ENCODE assay signal across 9 cellular contexts in the genomic region with DNA sequence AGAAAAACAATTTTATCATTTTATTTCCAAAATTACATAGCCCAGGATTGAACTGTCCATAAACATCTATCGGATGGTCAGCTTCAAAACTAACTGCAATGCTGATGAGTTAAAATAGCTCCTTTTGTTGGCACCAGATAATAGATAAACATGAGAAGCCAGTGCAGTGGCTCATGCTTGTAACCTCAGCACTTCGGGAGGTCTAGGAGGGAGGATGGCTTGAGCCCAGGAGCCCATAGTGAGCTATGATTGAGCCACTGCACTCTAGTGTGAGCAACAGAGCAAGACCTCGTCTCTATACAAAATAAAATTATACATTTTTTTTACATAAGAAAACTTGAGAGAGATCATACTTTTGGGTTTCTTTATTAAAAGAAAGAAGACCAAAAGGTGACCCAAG. TPM values are rescaled to one million over a fixed set of nuclear protein-coding genes. Genes with fewer than 3 reads are reported as not detected.
A peak's percentile ranks its signal among the peaks of the same experiment; 100 is the strongest.
DNase-seq lines count a peak whose midpoint lies in the region; FAIRE-seq and TF ChIP-seq lines count a peak whose summit lies in the region.
"Had no signal": no experiment of that assay in that cellular context is flagged by ENCODE, and none has a peak within 500 bp of the region (broad histone marks: within the 10 kb centered on the region; RNA-seq: fewer than 3 reads in every experiment).

No MANE protein-coding gene starts in this region.

- H3K36me3 ChIP-seq in OCI-LY7 (ENCODE audit: insufficient read depth, low read length) (no peaks in the 10 kb centered on the region), endodermal cell (ENCODE audit: control insufficient read depth, insufficient read depth, low read length) (no peaks in the 10 kb centered on the region)

- no peak for TF ChIP-seq POLR2A in GM12891 (IDR thresholded peaks at IDR 0.05; ENCODE audit: low read depth, low read length)

- no peaks in the 10 kb centered on the region for H3K9me2 ChIP-seq in OCI-LY7 (ENCODE audit: insufficient read depth, low read length)

- no peak overlapping the region for H3K9ac ChIP-seq in endodermal cell (ENCODE audit: extremely low read depth, low read length, poor library complexity, severe bottlenecking)

- no peak for DNase-seq in GM12891 (ENCODE audit: insufficient read length, low spot score)
- DNase-seq in OCI-LY7 (ENCODE audit: low spot score), result no peak
- DNase-seq in endodermal cell, result peak; percentile 55
- DNase-seq in neural crest cell (ENCODE audit: low read depth, low spot score), result no peak
- no peak for DNase-seq in NCI-H2171 treated with DMSO at 0.1 percent for 48 hours (lab: John Stamatoyannopoulos, UW)
- no peak for DNase-seq in GM10266 (ENCODE audit: extremely low spot score)
- DNase-seq in T1000 (lab: John Stamatoyannopoulos, UW), result no peak
- DNase-seq in NCI-H1105 (lab: John Stamatoyannopoulos, UW), result no peak

- H3K27ac ChIP-seq in OCI-LY7 (ENCODE audit: low read depth, low read length, poor library complexity, severe bottlenecking) (no peak overlapping the region), endodermal cell (ENCODE audit: low read depth, low read length) (no peak overlapping the region)

- no peaks in the 10 kb centered on the region for H4K20me1 ChIP-seq in OCI-LY7 (ENCODE audit: insufficient read depth, low read length)

- no peaks in the 10 kb centered on the region for H3K27me3 ChIP-seq in endodermal cell (ENCODE audit: control insufficient read depth, insufficient read depth, low read length, poor library complexity, severe bottlenecking)

- no peaks in the 10 kb centered on the region for H3K79me2 ChIP-seq in OCI-LY7 (ENCODE audit: insufficient read depth, low read depth, low read length)

- H3K4me3 ChIP-seq in OCI-LY7 (ENCODE audit: low read depth, low read length, poor library complexity, severe bottlenecking) (no peak overlapping the region), endodermal cell (ENCODE audit: low read length) (no peak overlapping the region)

- H3K4me3 Mint-ChIP-seq in endodermal cell (peak overlapping the region; percentile 68), neural crest cell (peak overlapping the region; percentile 13)

- TF ChIP-seq CTCF in OCI-LY7 (conservative IDR thresholded peaks at IDR 0.05; ENCODE audit: low read length), result no peak
- TF ChIP-seq CTCF in endodermal cell (conservative IDR thresholded peaks at IDR 0.05), result no peak
- no peak for TF ChIP-seq CTCF in neural crest cell (conservative IDR thresholded peaks at IDR 0.05)
- TF ChIP-seq CTCF in GM10266 (IDR thresholded peaks at IDR 0.05; ENCODE audit: control insufficient read depth, insufficient read depth, low read depth, missing control alignments), result no peak

- CTCF ChIA-PET in OCI-LY7 (lab: Charles Lee; ENCODE audit: unreplicated experiment), result no interaction called here

- H3K4me1 Mint-ChIP-seq in endodermal cell (peaks cover 26% of the 10 kb centered on the region), neural crest cell (peaks cover 11% of the 10 kb centered on the region)

- intact Hi-C loops in OCI-LY7 (cut with micrococcal nuclease; ENCODE audit: unreplicated experiment), result no loop called here

- H3K27me3 Mint-ChIP-seq in endodermal cell (ENCODE audit: insufficient read depth) (no peaks in the 10 kb centered on the region), neural crest cell (ENCODE audit: low read depth) (no peaks in the 10 kb centered on the region)
- H3K27me3 Mint-ChIP-seq: IgD-negative memory B cell had no signal

- FAIRE-seq in GM12891 (lab: Jason Lieb, UNC), result peak; percentile 38

- H3K4me1 ChIP-seq in OCI-LY7 (ENCODE audit: insufficient read depth, low read length, poor library complexity, severe bottlenecking) (peaks cover 6% of the 10 kb centered on the region), endodermal cell (ENCODE audit: control insufficient read depth, insufficient read depth, low read length) (peaks cover 7% of the 10 kb centered on the region)

- H3K9me3 ChIP-seq in OCI-LY7 (ENCODE audit: low read length) (no peaks in the 10 kb centered on the region), endodermal cell (ENCODE audit: control insufficient read depth, low read length) (no peaks in the 10 kb centered on the region)

- peaks cover 9% of the 10 kb centered on the region for H3K9me3 Mint-ChIP-seq in endodermal cell
- H3K9me3 Mint-ChIP-seq in neural crest cell, result no peaks in the 10 kb centered on the region
- H3K9me3 Mint-ChIP-seq: IgD-negative memory B cell had no signal

- no TSS peak for BruUV-seq in OCI-LY7 (replicated peaks; lab: Mats Ljungman, UMichigan)

- 41 to 60% methylated on average over 2 of the region's 3 CpGs for WGBS in endodermal cell (ENCODE audit: insufficient coverage in 1 of 2, insufficient read length in 1 of 2), 2 experiments

- peak overlapping the region; percentile 13; the same call in 1 of the 2 replicates for H3K4me2 ChIP-seq in OCI-LY7 (ENCODE audit: low read length)

- H2AFZ ChIP-seq in OCI-LY7 (ENCODE audit: low read length), result peak overlapping the region; percentile 72

- H3K36me3 Mint-ChIP-seq in endodermal cell (ENCODE audit: low read depth) (no peaks in the 10 kb centered on the region), neural crest cell (ENCODE audit: low read depth) (no peaks in the 10 kb centered on the region)
- H3K36me3 Mint-ChIP-seq: IgD-negative memory B cell had no signal

- POLR2A ChIA-PET in OCI-LY7 (lab: Charles Lee), result interaction anchor here (0.7 kb wide), 1 partner anchor 10 kb away, joined by 3 read pairs; no protein-coding TSS in a partner anchor

- peak overlapping the region; percentile 75 for H3K27ac Mint-ChIP-seq in endodermal cell
- H3K27ac Mint-ChIP-seq in neural crest cell (ENCODE audit: unreplicated experiment), result no peak overlapping the region

TF ChIP-seq in GM12891, 5 proteins besides CTCF, POLR2A, EP300 and RAD21:
- TF ChIP-seq SPI1 (IDR thresholded peaks at IDR 0.05; ENCODE audit: low read depth, low read length) (no peak), PAX5 (IDR thresholded peaks at IDR 0.05; ENCODE audit: insufficient read depth, low read length, severe bottlenecking) (no peak), POU2F2 (IDR thresholded peaks at IDR 0.05; ENCODE audit: low read depth, low read length) (no peak), POLR2AphosphoS5 (IDR thresholded peaks at IDR 0.05; ENCODE audit: low read depth, low read length) (no peak), TAF1 (IDR thresholded peaks at IDR 0.05; ENCODE audit: low read depth, low read length) (no peak)
TF ChIP-seq in GM12891: peak in this region for 0.

RNA-seq across cellular contexts. Expression of a gene that starts 34.6 kb away (rescaled TPM):
- polyA plus RNA-seq in GM12891 (2012; ENCODE audit: low read depth, missing spikeins), result 5.9 TPM
- total RNA-seq in OCI-LY7 (2014; rRNA removed; shearing (Covaris generic)), result 35.0 and 59.0 TPM in 2 replicates
- total RNA-seq in OCI-LY7 (2022), result 51.9 and 55.8 TPM in 2 replicates
- 10 to 100 TPM; 68.0 to 88.9 TPM for total RNA-seq in endodermal cell
- 62.2 TPM for polyA plus RNA-seq in endodermal cell (2013, experiment 1 of 2)
- polyA plus RNA-seq in endodermal cell (2013, experiment 2 of 2), result 51.6 TPM
- total RNA-seq in neural crest cell, result 48.0 and 51.3 TPM in 2 replicates

RNA-seq across cellular contexts. Expression of a gene that starts 38.6 kb away (rescaled TPM):
- polyA plus RNA-seq in GM12891 (2012; ENCODE audit: low read depth, missing spikeins), result 17.7 TPM
- total RNA-seq in OCI-LY7 (2014; rRNA removed; shearing (Covaris generic)), result 26.5 and 32.5 TPM in 2 replicates
- 40.1 and 53.0 TPM in 2 replicates for total RNA-seq in OCI-LY7 (2022)
- total RNA-seq in endodermal cell, result 10 to 100 TPM; 27.3 to 33.5 TPM
- 19.5 TPM for polyA plus RNA-seq in endodermal cell (2013, experiment 1 of 2)
- 14.6 TPM for polyA plus RNA-seq in endodermal cell (2013, experiment 2 of 2)
- 22.8 and 28.9 TPM in 2 replicates for total RNA-seq in neural crest cell
